Comparison of ENCODE assay signal across 8 cellular contexts in the genomic region with DNA sequence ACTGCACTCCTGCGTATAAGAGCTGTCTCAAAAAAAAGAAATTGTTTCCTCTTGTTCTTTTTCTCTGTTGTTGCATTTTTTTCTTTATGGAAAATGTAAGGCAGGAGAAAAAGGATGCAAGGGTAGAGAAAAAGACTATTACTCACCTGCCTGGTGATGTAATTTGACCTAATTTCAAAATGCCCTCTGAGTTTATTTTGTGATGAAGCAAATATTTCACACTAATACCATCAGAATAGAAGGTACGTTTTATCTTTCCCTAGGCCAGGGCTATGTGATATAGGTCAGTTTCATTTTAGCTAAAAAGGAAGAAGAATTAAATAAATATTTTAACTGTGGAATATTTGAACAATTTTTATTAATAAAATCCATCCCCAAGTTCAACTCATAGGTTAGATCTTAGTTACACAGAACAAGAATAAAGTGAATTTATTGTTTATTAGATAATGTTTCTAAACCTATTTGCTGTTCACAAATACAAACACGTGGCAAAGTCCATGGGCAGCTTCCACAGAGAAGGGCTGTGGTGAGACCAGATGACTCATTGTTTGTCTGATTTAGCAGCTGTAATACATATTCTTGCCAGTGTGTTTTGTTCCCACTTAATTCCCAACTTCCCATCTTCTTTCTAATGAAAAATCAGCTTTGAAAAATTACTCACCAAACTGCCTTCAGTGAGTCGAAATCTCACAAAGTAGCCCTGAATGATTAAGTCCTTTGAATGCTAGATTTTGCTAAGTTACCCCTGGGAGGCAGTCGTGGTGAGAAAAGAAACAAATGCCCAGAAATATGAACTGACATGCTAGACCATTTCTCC. TPM values are rescaled to one million over a fixed set of nuclear protein-coding genes. Genes with fewer than 3 reads are reported as not detected.
DNase-seq lines count a peak whose midpoint lies in the region; ATAC-seq, FAIRE-seq and TF ChIP-seq lines count a peak whose summit lies in the region.
"Had no signal": no experiment of that assay in that cellular context is flagged by ENCODE, and none has a peak within 500 bp of the region (broad histone marks: within the 10 kb centered on the region; RNA-seq: fewer than 3 reads in every experiment).

No MANE protein-coding gene starts in this region.

- peak; percentile 82 for ATAC-seq in HCT116
- ATAC-seq: activated CD4-positive, alpha-beta T cell treated with anti-CD3 and anti-CD28 coated beads for 36 hours had no signal

- H3K27me3 ChIP-seq in HCT116 (ENCODE audit: insufficient read depth, low read length) = no peaks in the 10 kb centered on the region
- H3K27me3 ChIP-seq in stomach = no peaks in the 10 kb centered on the region

- no peak for TF ChIP-seq POLR2A in HCT116 (IDR thresholded peaks at IDR 0.05; ENCODE audit: borderline replicate concordance, extremely low read depth, insufficient read depth, insufficient read length)
- no peak for TF ChIP-seq POLR2A in stomach (IDR thresholded peaks at IDR 0.05)

- no peaks in the 10 kb centered on the region for H3K79me2 ChIP-seq in HCT116 (ENCODE audit: insufficient read depth, low read length)

- POLR2A ChIA-PET in HCT116 (lab: Charles Lee) = interaction anchor here (0.7 to 1.2 kb wide), 2 partner anchors 112 to 225 kb away, joined by 3 read pairs; no protein-coding TSS in a partner anchor

- no peak overlapping the region for H3K27ac ChIP-seq in HCT116 (ENCODE audit: low read depth, low read length)
- H3K27ac ChIP-seq in stomach = peak overlapping the region; percentile 25 to 67 (median 54)
- no peak overlapping the region for H3K27ac ChIP-seq in kidney (ENCODE audit: low read depth in 2 of 2, low read length in 2 of 2)

- H3K4me3 ChIP-seq in HCT116 (replicated peaks in 1 of 2; ENCODE audit: low read depth in 1 of 2, low read length in 2 of 2) (no peak overlapping the region), fibroblast of pulmonary artery (replicated peaks; ENCODE audit: low read depth, low read length) (no peak overlapping the region), stomach (no peak overlapping the region), kidney (ENCODE audit: low read length in 2 of 2) (no peak overlapping the region)

- RAD21 ChIA-PET in HCT116 (lab: Charles Lee; ENCODE audit: low non-redundant PET in 1 of 2, low total read pairs in 2 of 2, uncharacterized antibody in 2 of 2, unreplicated experiment in 2 of 2) = no interaction called here

- BruUV-seq in HCT116 (replicated peaks; lab: Mats Ljungman, UMichigan) = no TSS peak

- TF ChIP-seq RAD21 in HCT116 (IDR thresholded peaks at IDR 0.05; ENCODE audit: low read depth) = no peak

- FAIRE-seq in RCC 7860 (lab: Jason Lieb, UNC) = peak; percentile 75
- no peak for FAIRE-seq in kidney (lab: Jason Lieb, UNC)

- no peaks in the 10 kb centered on the region for H4K20me1 ChIP-seq in HCT116 (ENCODE audit: insufficient read depth)

- DNase-seq in HCT116 (ENCODE audit: low read depth, low spot score) = peak; percentile 36
- peak; percentile 63 for DNase-seq in RCC 7860 (ENCODE audit: low spot score)
- DNase-seq in fibroblast of pulmonary artery (ENCODE audit: low read depth) = peak; percentile 86
- peak; percentile 36 for DNase-seq in stomach
- DNase-seq in kidney = no peak
- no peak for DNase-seq in DMS153 (lab: John Stamatoyannopoulos, UW)
- no peak for DNase-seq in NCI-H2171 treated with DMSO at 0.1 percent for 48 hours (lab: John Stamatoyannopoulos, UW)
- DNase-seq: activated CD4-positive, alpha-beta T cell treated with anti-CD3 and anti-CD28 coated beads for 36 hours had no signal

- H3K9me2 ChIP-seq in HCT116 (ENCODE audit: insufficient read depth) = no peaks in the 10 kb centered on the region; the same call in 1 of the 2 replicates

- H3K9ac ChIP-seq in HCT116 (ENCODE audit: low read length) = no peak overlapping the region
- H3K9ac ChIP-seq in kidney (ENCODE audit: low read length in 2 of 2) = no peak overlapping the region

- peak overlapping the region; percentile 86 for H2AFZ ChIP-seq in HCT116 (ENCODE audit: low read depth, low read length, poor library complexity, severe bottlenecking)

- peak overlapping the region; percentile 45 for H3K4me2 ChIP-seq in HCT116 (ENCODE audit: low read length)

- TF ChIP-seq CTCF in HCT116 (IDR thresholded peaks at IDR 0.05 in 2 of 3, conservative IDR thresholded peaks at IDR 0.05 in 1 of 3; ENCODE audit: borderline replicate concordance in 1 of 3, insufficient read depth in 1 of 3, low read depth in 2 of 3, low read length in 2 of 3) (peak in 1 of 3 experiments; percentile 22; a peak in 1 of 6 replicates), fibroblast of pulmonary artery (IDR thresholded peaks at IDR 0.05; ENCODE audit: low read length, missing control alignments) (no peak), stomach (IDR thresholded peaks at IDR 0.05) (peak in 1 of 7 experiments; percentile 25), kidney (IDR thresholded peaks at IDR 0.05; ENCODE audit: borderline replicate concordance, extremely low read depth, insufficient read depth) (no peak)

- no peaks in the 10 kb centered on the region for H3K9me3 ChIP-seq in HCT116 (ENCODE audit: control insufficient read depth in 1 of 2, insufficient read depth in 1 of 2, low read depth in 1 of 2, low read length in 2 of 2)
- peaks cover 0 to 3% (median 2%) of the 10 kb centered on the region in 4 donors for H3K9me3 ChIP-seq in stomach
- H3K9me3 ChIP-seq in kidney (ENCODE audit: control insufficient read depth in 1 of 2, low read length in 2 of 2) = peaks cover 0 to 3% of the 10 kb centered on the region in 2 donors

- peaks cover 8 to 26% of the 10 kb centered on the region in 2 experiments for H3K4me1 ChIP-seq in HCT116 (ENCODE audit: control insufficient read depth in 1 of 2, insufficient read depth in 2 of 2, low read length in 2 of 2)
- peaks cover 0 to 15% (median 10%) of the 10 kb centered on the region in 4 donors for H3K4me1 ChIP-seq in stomach
- H3K4me1 ChIP-seq in kidney (ENCODE audit: control insufficient read depth in 1 of 2, insufficient read depth in 1 of 2, low read depth in 1 of 2, low read length in 2 of 2) = no peaks in the 10 kb centered on the region

- CTCF ChIA-PET in HCT116 (lab: Charles Lee) = interaction anchor here (1.1 kb wide), 1 partner anchor 226 kb away, joined by 6 read pairs; no protein-coding TSS in a partner anchor

- H3K36me3 ChIP-seq in HCT116 (ENCODE audit: control insufficient read depth in 1 of 2, insufficient read depth in 2 of 2, low read length in 2 of 2) (no peaks in the 10 kb centered on the region), stomach (no peaks in the 10 kb centered on the region), kidney (ENCODE audit: control insufficient read depth in 1 of 2, insufficient read depth in 2 of 2, low read length in 2 of 2) (no peaks in the 10 kb centered on the region)

- no peak for TF ChIP-seq EP300 in stomach (IDR thresholded peaks at IDR 0.05)

- 21 to 33% (median 28%) methylated on average over 5 of the region's 5 CpGs for WGBS in stomach, 5 donors

- intact Hi-C loops in HCT116 (cut with micrococcal nuclease) (loop anchor here (10.0 kb wide), 1 partner anchor 1124 kb away; no protein-coding TSS in a partner anchor), stomach (cut with DNase I; ENCODE audit: low total_unique reads) (no loop called here), kidney (cut with DNase I) (no loop called here)

TF ChIP-seq in HCT116, 20 proteins besides CTCF, POLR2A, EP300 and RAD21 (continues in another document):
- TF ChIP-seq, protein P1, sequence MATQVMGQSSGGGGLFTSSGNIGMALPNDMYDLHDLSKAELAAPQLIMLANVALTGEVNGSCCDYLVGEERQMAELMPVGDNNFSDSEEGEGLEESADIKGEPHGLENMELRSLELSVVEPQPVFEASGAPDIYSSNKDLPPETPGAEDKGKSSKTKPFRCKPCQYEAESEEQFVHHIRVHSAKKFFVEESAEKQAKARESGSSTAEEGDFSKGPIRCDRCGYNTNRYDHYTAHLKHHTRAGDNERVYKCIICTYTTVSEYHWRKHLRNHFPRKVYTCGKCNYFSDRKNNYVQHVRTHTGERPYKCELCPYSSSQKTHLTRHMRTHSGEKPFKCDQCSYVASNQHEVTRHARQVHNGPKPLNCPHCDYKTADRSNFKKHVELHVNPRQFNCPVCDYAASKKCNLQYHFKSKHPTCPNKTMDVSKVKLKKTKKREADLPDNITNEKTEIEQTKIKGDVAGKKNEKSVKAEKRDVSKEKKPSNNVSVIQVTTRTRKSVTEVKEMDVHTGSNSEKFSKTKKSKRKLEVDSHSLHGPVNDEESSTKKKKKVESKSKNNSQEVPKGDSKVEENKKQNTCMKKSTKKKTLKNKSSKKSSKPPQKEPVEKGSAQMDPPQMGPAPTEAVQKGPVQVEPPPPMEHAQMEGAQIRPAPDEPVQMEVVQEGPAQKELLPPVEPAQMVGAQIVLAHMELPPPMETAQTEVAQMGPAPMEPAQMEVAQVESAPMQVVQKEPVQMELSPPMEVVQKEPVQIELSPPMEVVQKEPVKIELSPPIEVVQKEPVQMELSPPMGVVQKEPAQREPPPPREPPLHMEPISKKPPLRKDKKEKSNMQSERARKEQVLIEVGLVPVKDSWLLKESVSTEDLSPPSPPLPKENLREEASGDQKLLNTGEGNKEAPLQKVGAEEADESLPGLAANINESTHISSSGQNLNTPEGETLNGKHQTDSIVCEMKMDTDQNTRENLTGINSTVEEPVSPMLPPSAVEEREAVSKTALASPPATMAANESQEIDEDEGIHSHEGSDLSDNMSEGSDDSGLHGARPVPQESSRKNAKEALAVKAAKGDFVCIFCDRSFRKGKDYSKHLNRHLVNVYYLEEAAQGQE (IDR thresholded peaks at IDR 0.05; ENCODE audit: low read depth) = no peak
- peak; percentile 71 for TF ChIP-seq FOSL1 (IDR thresholded peaks at IDR 0.05; ENCODE audit: low read depth)
- TF ChIP-seq ZFX (IDR thresholded peaks at IDR 0.05) = no peak
- peak; percentile 73 for TF ChIP-seq JUND (IDR thresholded peaks at IDR 0.05)
- TF ChIP-seq, protein P2, sequence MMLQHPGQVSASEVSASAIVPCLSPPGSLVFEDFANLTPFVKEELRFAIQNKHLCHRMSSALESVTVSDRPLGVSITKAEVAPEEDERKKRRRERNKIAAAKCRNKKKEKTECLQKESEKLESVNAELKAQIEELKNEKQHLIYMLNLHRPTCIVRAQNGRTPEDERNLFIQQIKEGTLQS (IDR thresholded peaks at IDR 0.05) = no peak
- no peak for TF ChIP-seq TCF7L2 (IDR thresholded peaks at IDR 0.05; ENCODE audit: borderline replicate concordance, extremely low read depth, insufficient read depth, insufficient read length)
- TF ChIP-seq SP1 (IDR thresholded peaks at IDR 0.05; ENCODE audit: low read depth) = 0 out of 2 replicates have a peak, but pooled peaks have one; percentile 38
- TF ChIP-seq POLR2AphosphoS5 (IDR thresholded peaks at IDR 0.05; ENCODE audit: low read depth, low read length) = no peak
- TF ChIP-seq YY1 (IDR thresholded peaks at IDR 0.05; ENCODE audit: extremely low read depth, insufficient replicate concordance, low read depth, low read length) = no peak
- no peak for TF ChIP-seq EZH2 (IDR thresholded peaks at IDR 0.05)
- no peak for TF ChIP-seq SRF (IDR thresholded peaks at IDR 0.05; ENCODE audit: low read depth)

RNA-seq across cellular contexts. Expression of a gene that starts 52.8 kb away (rescaled TPM):
- total RNA-seq in HCT116 (2021; ENCODE audit: unreplicated experiment) (13.7 TPM), stomach (10 to 100 TPM in 2 of 5 donors, 1 to 10 TPM in 3; 5.9 to 70.1 (median 7.0) TPM), kidney (6.5 TPM)
- 3.7 and 5.6 TPM in 2 replicates for polyA plus RNA-seq in HCT116 (2012)
- polyA plus RNA-seq in stomach (1 to 10 TPM; 5.2 to 8.1 (median 5.7) TPM), kidney (ENCODE audit: insufficient read depth, low read depth, low replicate concordance) (3.8 TPM)

Comparison
In these comparisons a context has a peak if more than half of its experiments do, and no peak if none do; other contexts are left out.
1. DNase-seq: peak in HCT116 (single experiment), RCC 7860 (single experiment), fibroblast of pulmonary artery (single experiment) and stomach (single experiment); none in kidney (single experiment), DMS153 (single experiment) and NCI-H2171 treated with DMSO at 0.1 percent for 48 hours (single experiment).
2. H3K27ac ChIP-seq: peak in stomach (5 of 5); none in HCT116 (single experiment) and kidney (0 of 2).